Comparison of ENCODE assay signal across 10 cellular contexts in the genomic region with DNA sequence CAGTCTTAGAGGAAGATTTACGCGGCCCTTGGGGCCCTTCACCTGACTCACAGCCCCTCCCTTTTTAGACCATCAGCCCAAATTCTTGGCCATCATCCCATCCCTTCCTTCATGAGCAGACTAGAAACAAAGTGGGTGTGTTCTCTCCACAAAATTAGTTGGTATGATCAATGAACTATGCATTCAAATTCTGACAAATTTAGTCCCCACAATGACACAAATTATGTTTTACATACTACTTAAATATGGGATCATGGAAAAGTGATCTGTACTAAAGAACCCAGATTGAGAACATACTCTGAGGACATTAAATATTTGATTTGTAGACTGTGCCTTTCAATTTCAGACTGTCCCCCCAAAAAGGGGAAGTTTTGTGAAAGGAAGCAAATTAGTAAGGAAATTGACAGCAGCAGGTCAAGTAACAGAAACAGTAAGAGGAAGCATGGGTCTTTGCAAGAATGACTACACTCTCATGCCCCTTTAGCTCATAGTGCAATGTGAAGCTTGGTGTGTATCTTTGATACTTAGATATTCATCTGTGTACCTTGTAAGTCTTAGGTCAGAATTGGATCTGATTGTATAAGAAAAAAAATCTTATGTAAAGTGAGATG. TPM values are rescaled to one million over a fixed set of nuclear protein-coding genes. Genes with fewer than 3 reads are reported as not detected.
DNase-seq lines count a peak whose midpoint lies in the region; ATAC-seq and TF ChIP-seq lines count a peak whose summit lies in the region.
"Had no signal": no experiment of that assay in that cellular context is flagged by ENCODE, and none has a peak within 500 bp of the region (broad histone marks: within the 10 kb centered on the region; RNA-seq: fewer than 3 reads in every experiment).

No MANE protein-coding gene starts in this region.

- H3K27ac Mint-ChIP-seq in nephron progenitor cell = peak overlapping the region; percentile 47

- no peaks in the 10 kb centered on the region for H3K36me3 ChIP-seq in OCI-LY1 (ENCODE audit: insufficient read depth, low read length)
- H3K36me3 ChIP-seq in H7 (replicated peaks; ENCODE audit: control insufficient read depth, insufficient read depth, low read length) = no peaks in the 10 kb centered on the region
- no peaks in the 10 kb centered on the region for H3K36me3 ChIP-seq in neuronal stem cell (replicated peaks in 1 of 2; ENCODE audit: control insufficient read depth in 2 of 2, insufficient read depth in 2 of 2, low read length in 2 of 2)

- H2BK120ac ChIP-seq in neuronal stem cell (ENCODE audit: low read depth, low read length) = no peak overlapping the region

- ATAC-seq in GM18858 (IDR thresholded peaks at IDR 0.05; ENCODE audit: unreplicated experiment) (peak; percentile 50), HG02870 (IDR thresholded peaks at IDR 0.05; ENCODE audit: unreplicated experiment) (peak; percentile 44)

- H2AK5ac ChIP-seq in neuronal stem cell (ENCODE audit: low read depth, low read length) = no peak overlapping the region

- H3K14ac ChIP-seq in neuronal stem cell (ENCODE audit: low read length) = no peak overlapping the region

- H3K4me1 ChIP-seq in OCI-LY1 (ENCODE audit: insufficient read depth, low read length, severe bottlenecking) (peaks cover 40% of the 10 kb centered on the region), neuronal stem cell (ENCODE audit: control insufficient read depth in 2 of 2, insufficient read depth in 1 of 2, low read depth in 1 of 2, low read length in 2 of 2) (peaks cover 2 to 6% of the 10 kb centered on the region in 2 donors)

- no peak overlapping the region for H2BK15ac ChIP-seq in neuronal stem cell (ENCODE audit: low read length)

- peaks cover 5% of the 10 kb centered on the region; the same call in 1 of the 2 replicates for H3K9me3 ChIP-seq in OCI-LY1 (ENCODE audit: low read length)
- no peaks in the 10 kb centered on the region for H3K9me3 ChIP-seq in neuronal stem cell (replicated peaks in 1 of 2; ENCODE audit: control insufficient read depth in 2 of 2, insufficient read depth in 1 of 2, low read depth in 1 of 2, low read length in 2 of 2)

- H3K4me2 ChIP-seq in OCI-LY1 (ENCODE audit: low read length) = no peak overlapping the region
- H3K4me2 ChIP-seq in neuronal stem cell (ENCODE audit: insufficient read depth, low read length, poor library complexity, severe bottlenecking) = no peak overlapping the region

- H3K9me3 Mint-ChIP-seq in nephron progenitor cell = peaks cover 10% of the 10 kb centered on the region

- H2AFZ ChIP-seq in OCI-LY1 (ENCODE audit: low read length) (no peak overlapping the region), neuronal stem cell (ENCODE audit: low read length) (no peak overlapping the region)

- no peaks in the 10 kb centered on the region for H3K27me3 Mint-ChIP-seq in nephron progenitor cell (ENCODE audit: low read depth, poor library complexity)

- H3K9ac ChIP-seq in OCI-LY1 (ENCODE audit: low read length) (no peak overlapping the region), neuronal stem cell (ENCODE audit: low read depth, low read length, poor library complexity) (no peak overlapping the region)

- no peak for TF ChIP-seq CTCF in OCI-LY1 (IDR thresholded peaks at IDR 0.05; ENCODE audit: low read length)
- no peak for TF ChIP-seq CTCF in nephron progenitor cell (IDR thresholded peaks at IDR 0.05)

- no peak overlapping the region for H3K4me3 Mint-ChIP-seq in nephron progenitor cell

- no peaks in the 10 kb centered on the region for H3K9me2 ChIP-seq in OCI-LY1 (ENCODE audit: low read depth, low read length)

- no peak overlapping the region for H4K8ac ChIP-seq in neuronal stem cell (ENCODE audit: low read depth, low read length)

- H3K27ac ChIP-seq in OCI-LY1 (ENCODE audit: low read depth, low read length, poor library complexity, severe bottlenecking) = peak overlapping the region; percentile 95
- no peak overlapping the region for H3K27ac ChIP-seq in neuronal stem cell (replicated peaks; ENCODE audit: low read length)

- H3F3A ChIP-seq in OCI-LY1 (ENCODE audit: insufficient read depth, low read length) = no peaks in the 10 kb centered on the region

- H2BK5ac ChIP-seq in neuronal stem cell (ENCODE audit: low read length) = no peak overlapping the region

- H3K4me3 ChIP-seq in OCI-LY1 (ENCODE audit: low read depth, low read length, poor library complexity, severe bottlenecking) = no peak overlapping the region
- no peak overlapping the region for H3K4me3 ChIP-seq in H7 (ENCODE audit: insufficient read depth, low read depth, low read length)
- H3K4me3 ChIP-seq in neuronal stem cell (ENCODE audit: low read length in 2 of 2) = no peak overlapping the region

- no peak overlapping the region for H3K23ac ChIP-seq in neuronal stem cell (ENCODE audit: low read depth, low read length, poor library complexity)

- H3K27me3 ChIP-seq in OCI-LY1 (ENCODE audit: insufficient read depth, low read length) (no peaks in the 10 kb centered on the region), H7 (ENCODE audit: control insufficient read depth, insufficient read depth, low read length) (no peaks in the 10 kb centered on the region), neuronal stem cell (ENCODE audit: control insufficient read depth in 3 of 3, insufficient read depth in 3 of 3, low read depth in 1 of 3, low read length in 3 of 3) (no peaks in the 10 kb centered on the region)

- no peak overlapping the region for H4K91ac ChIP-seq in neuronal stem cell (ENCODE audit: low read depth, low read length, poor library complexity)

- no peaks in the 10 kb centered on the region for H4K20me1 ChIP-seq in OCI-LY1 (ENCODE audit: insufficient read depth, low read length)

- no CpG with 5 or more reads among the region's 2 CpGs for WGBS in neuronal stem cell (ENCODE audit: extremely low coverage in 2 of 2, insufficient read length in 2 of 2, insufficient replicate concordance in 1 of 2), 2 donors

- peaks cover 71% of the 10 kb centered on the region for H3K4me1 Mint-ChIP-seq in nephron progenitor cell

- H3K79me2 ChIP-seq in OCI-LY1 (ENCODE audit: insufficient read depth, low read length) = peaks cover 25% of the 10 kb centered on the region

- DNase-seq in nephron progenitor cell = no peak
- DNase-seq in H7 = no peak
- no peak for DNase-seq in GM19238 (ENCODE audit: insufficient read length, low spot score)
- DNase-seq in neuronal stem cell (ENCODE audit: low spot score) = no peak
- no peak for DNase-seq in cerebellum (ENCODE audit: low spot score)
- DNase-seq: activated CD4-positive, alpha-beta T cell treated with anti-CD3 and anti-CD28 coated beads, Interleukin-2, amount 50 U/mL, for 4 hours; NCI-H1417 had no signal

- no peak overlapping the region for H3K18ac ChIP-seq in neuronal stem cell (ENCODE audit: low read length)

- no peaks in the 10 kb centered on the region for H3K79me1 ChIP-seq in neuronal stem cell (ENCODE audit: low read depth, low read length)

- H3K4ac ChIP-seq in neuronal stem cell (ENCODE audit: low read length) = no peak overlapping the region

- H3K36me3 Mint-ChIP-seq in nephron progenitor cell (ENCODE audit: low read depth) = peaks cover 3% of the 10 kb centered on the region

- no peak overlapping the region for H2BK12ac ChIP-seq in neuronal stem cell (ENCODE audit: low read length)

RNA-seq across cellular contexts. Expression of gene MAPRE2, which starts 2.2 kb away (rescaled TPM):
- total RNA-seq in H7 (2014; rRNA removed; shearing (Covaris generic)) = 22.1 and 23.1 TPM in 2 replicates
- polyA plus RNA-seq in neuronal stem cell (2013, experiment 1 of 2) = 28.2 TPM
- polyA plus RNA-seq in neuronal stem cell (2013, experiment 2 of 2) = 29.4 TPM
- 60.4 TPM for total RNA-seq in cerebellum
